In the genomic region with DNA sequence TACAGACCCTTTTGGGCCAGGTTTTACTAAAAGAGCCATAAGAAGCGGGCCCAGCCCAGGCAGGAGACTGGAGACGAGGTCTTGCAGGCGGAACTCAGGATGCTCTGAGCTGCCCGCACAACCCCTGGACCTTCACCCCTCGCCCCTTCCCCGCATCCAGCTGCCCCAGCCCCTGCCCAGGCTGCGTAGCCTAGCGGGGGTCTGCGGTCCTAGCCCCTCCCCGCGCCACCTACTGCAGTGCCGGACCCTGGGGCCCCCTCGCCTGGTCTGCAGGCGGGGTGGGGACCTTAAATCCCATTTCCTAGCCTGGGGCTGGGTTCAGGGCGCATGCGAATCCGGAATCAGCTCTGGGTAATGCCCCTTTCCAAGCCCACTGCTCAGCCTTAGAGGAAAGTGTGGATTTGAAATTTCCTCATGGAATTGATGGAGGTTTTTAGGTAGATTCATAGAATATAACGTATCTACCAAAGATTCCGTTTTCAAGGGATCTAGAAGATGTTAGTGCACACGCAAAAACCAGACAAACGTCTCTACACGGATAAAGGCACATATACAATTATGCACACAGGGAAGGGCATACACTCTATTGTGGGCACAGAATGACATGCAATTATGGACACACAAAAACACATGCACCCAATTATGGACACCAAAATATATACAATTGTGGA, we compare ENCODE assay signal across 13 cellular contexts. TPM values are rescaled to one million over a fixed set of nuclear protein-coding genes. Genes with fewer than 3 reads are reported as not detected.
DNase-seq lines count a peak whose midpoint lies in the region; ATAC-seq and TF ChIP-seq lines count a peak whose summit lies in the region.
"Had no signal": no experiment of that assay in that cellular context is flagged by ENCODE, and none has a peak within 500 bp of the region (broad histone marks: within the 10 kb centered on the region; RNA-seq: fewer than 3 reads in every experiment).

No MANE protein-coding gene starts in this region.

- no peak for ATAC-seq in GM19324 (IDR thresholded peaks at IDR 0.05; ENCODE audit: low FRiP score, unreplicated experiment)
- ATAC-seq: activated naive CD8-positive, alpha-beta T cell treated with anti-CD3 and anti-CD28 coated beads, Interleukin-2, amount 50 U/mL, for 24 hours; esophagus mucosa had no signal

- peaks cover 27% of the 10 kb centered on the region for H3K4me1 Mint-ChIP-seq in activated naive CD4-positive, alpha-beta T cell treated with anti-CD3 and anti-CD28 coated beads, Interleukin-2, amount 10 ng/mL, durations not matched to agents 7 days and 5 days
- H3K4me1 Mint-ChIP-seq in activated naive CD4-positive, alpha-beta T cell treated with anti-CD3 and anti-CD28 coated beads for 36 hours (ENCODE audit: low read depth) = peaks cover 46% of the 10 kb centered on the region
- peaks cover 21% of the 10 kb centered on the region for H3K4me1 Mint-ChIP-seq in chondrocyte (ENCODE audit: low read depth)
- H3K4me1 Mint-ChIP-seq in type B pancreatic cell (ENCODE audit: unreplicated experiment) = peaks cover 30% of the 10 kb centered on the region

- H3K27me3 ChIP-seq in muscle layer of colon (ENCODE audit: control insufficient read depth in 1 of 2, insufficient read depth in 2 of 2, low read length in 2 of 2) = peaks cover 0 to 24% of the 10 kb centered on the region in 2 donors

- H3K36me3 ChIP-seq in muscle layer of colon (ENCODE audit: insufficient read depth, low read length) = no peaks in the 10 kb centered on the region

- intact Hi-C loops in activated naive CD4-positive, alpha-beta T cell treated with anti-CD3 and anti-CD28 coated beads for 36 hours (cut with micrococcal nuclease) = loop anchor here (5.0 to 10.0 kb wide), 4 partner anchors 34 to 1291 kb away; partner anchors contain the start of genes EVX1, HOXA11 and SNX10

- H3K27ac Mint-ChIP-seq in activated naive CD4-positive, alpha-beta T cell treated with anti-CD3 and anti-CD28 coated beads, Interleukin-2, amount 10 ng/mL, durations not matched to agents 7 days and 5 days = peak overlapping the region; percentile 52
- no peak overlapping the region for H3K27ac Mint-ChIP-seq in activated naive CD4-positive, alpha-beta T cell treated with anti-CD3 and anti-CD28 coated beads for 36 hours
- no peak overlapping the region for H3K27ac Mint-ChIP-seq in chondrocyte (ENCODE audit: unreplicated experiment)
- no peak overlapping the region for H3K27ac Mint-ChIP-seq in type B pancreatic cell
- H3K27ac Mint-ChIP-seq: activated CD4-positive, alpha-beta T cell treated with anti-CD3 and anti-CD28 coated beads, Interleukin-2, amount 10 ng/mL, durations not matched to agents 7 days and 5 days; activated naive CD8-positive, alpha-beta T cell treated with anti-CD3 and anti-CD28 coated beads, Interleukin-2, amount 50 U/mL, for 24 hours had no signal

- peak overlapping the region; percentile 86 for H3K27ac ChIP-seq in muscle layer of colon (ENCODE audit: low read depth, low read length)

- no peak for TF ChIP-seq CTCF in chondrocyte (IDR thresholded peaks at IDR 0.05)
- no peak for TF ChIP-seq CTCF in type B pancreatic cell (conservative IDR thresholded peaks at IDR 0.05)

- peaks cover 44% of the 10 kb centered on the region for H3K4me1 ChIP-seq in muscle layer of colon (ENCODE audit: insufficient read depth, low read length)

- no peak for DNase-seq in activated naive CD4-positive, alpha-beta T cell treated with anti-CD3 and anti-CD28 coated beads, Interleukin-2, amount 10 ng/mL, durations not matched to agents 7 days and 5 days
- DNase-seq in activated naive CD4-positive, alpha-beta T cell treated with anti-CD3 and anti-CD28 coated beads for 36 hours = no peak
- DNase-seq in chondrocyte (ENCODE audit: low spot score) (peak; percentile 74), type B pancreatic cell (ENCODE audit: extremely low spot score, unreplicated experiment) (no peak), NCI-H526 treated with DMSO at 0.1 percent for 48 hours (lab: John Stamatoyannopoulos, UW) (no peak), inferior parietal cortex (ENCODE audit: extremely low spot score) (no peak)
- DNase-seq: activated CD4-positive, alpha-beta T cell treated with anti-CD3 and anti-CD28 coated beads, Interleukin-2, amount 10 ng/mL, durations not matched to agents 7 days and 5 days; activated naive CD8-positive, alpha-beta T cell treated with anti-CD3 and anti-CD28 coated beads, Interleukin-2, amount 50 U/mL, for 24 hours; NCI-H2081; SHP77 had no signal

- peak overlapping the region; percentile 80 for H3K9ac ChIP-seq in muscle layer of colon (ENCODE audit: low read length)

- peak overlapping the region; percentile 85 to 92 for H3K4me3 ChIP-seq in muscle layer of colon (ENCODE audit: low read depth in 1 of 2, low read length in 2 of 2)

- peaks cover 100% of the 10 kb centered on the region for H3K27me3 Mint-ChIP-seq in activated naive CD4-positive, alpha-beta T cell treated with anti-CD3 and anti-CD28 coated beads, Interleukin-2, amount 10 ng/mL, durations not matched to agents 7 days and 5 days
- peaks cover 89% of the 10 kb centered on the region for H3K27me3 Mint-ChIP-seq in activated naive CD4-positive, alpha-beta T cell treated with anti-CD3 and anti-CD28 coated beads for 36 hours (ENCODE audit: low read depth)
- H3K27me3 Mint-ChIP-seq in chondrocyte (ENCODE audit: low read depth) (peaks cover 87% of the 10 kb centered on the region), type B pancreatic cell (peaks cover 89% of the 10 kb centered on the region)

- H3K9me3 ChIP-seq in muscle layer of colon (ENCODE audit: low read length) = no peaks in the 10 kb centered on the region

- peaks cover 1% of the 10 kb centered on the region for H3K9me3 Mint-ChIP-seq in activated naive CD4-positive, alpha-beta T cell treated with anti-CD3 and anti-CD28 coated beads, Interleukin-2, amount 10 ng/mL, durations not matched to agents 7 days and 5 days
- no peaks in the 10 kb centered on the region for H3K9me3 Mint-ChIP-seq in activated naive CD4-positive, alpha-beta T cell treated with anti-CD3 and anti-CD28 coated beads for 36 hours
- H3K9me3 Mint-ChIP-seq in chondrocyte (ENCODE audit: low read depth) (no peaks in the 10 kb centered on the region), type B pancreatic cell (no peaks in the 10 kb centered on the region)
- H3K9me3 Mint-ChIP-seq: activated CD4-positive, alpha-beta T cell treated with anti-CD3 and anti-CD28 coated beads, Interleukin-2, amount 10 ng/mL, durations not matched to agents 7 days and 5 days; activated naive CD8-positive, alpha-beta T cell treated with anti-CD3 and anti-CD28 coated beads, Interleukin-2, amount 50 U/mL, for 24 hours had no signal

- no peak overlapping the region for H3K4me3 Mint-ChIP-seq in activated naive CD4-positive, alpha-beta T cell treated with anti-CD3 and anti-CD28 coated beads, Interleukin-2, amount 10 ng/mL, durations not matched to agents 7 days and 5 days
- H3K4me3 Mint-ChIP-seq in activated naive CD4-positive, alpha-beta T cell treated with anti-CD3 and anti-CD28 coated beads for 36 hours = no peak overlapping the region
- H3K4me3 Mint-ChIP-seq in chondrocyte (ENCODE audit: unreplicated experiment) (no peak overlapping the region), type B pancreatic cell (peak overlapping the region; percentile 91)
- H3K4me3 Mint-ChIP-seq: activated CD4-positive, alpha-beta T cell treated with anti-CD3 and anti-CD28 coated beads, Interleukin-2, amount 10 ng/mL, durations not matched to agents 7 days and 5 days; activated naive CD8-positive, alpha-beta T cell treated with anti-CD3 and anti-CD28 coated beads, Interleukin-2, amount 50 U/mL, for 24 hours had no signal

- CTCF ChIA-PET in activated naive CD4-positive, alpha-beta T cell treated with anti-CD3 and anti-CD28 coated beads, Interleukin-2, amount 10 ng/mL, durations not matched to agents 7 days and 5 days (lab: Charles Lee) = interaction anchor here (1.0 kb wide), 1 partner anchor 56 kb away, joined by 4 read pairs; no protein-coding TSS in a partner anchor
- CTCF ChIA-PET in activated naive CD4-positive, alpha-beta T cell treated with anti-CD3 and anti-CD28 coated beads for 36 hours (lab: Charles Lee) = interaction anchor here (1.1 to 1.6 kb wide), 2 partner anchors 8 to 466 kb away, joined by 3 read pairs; no protein-coding TSS in a partner anchor

- peaks cover 1% of the 10 kb centered on the region for H3K36me3 Mint-ChIP-seq in activated naive CD4-positive, alpha-beta T cell treated with anti-CD3 and anti-CD28 coated beads, Interleukin-2, amount 10 ng/mL, durations not matched to agents 7 days and 5 days
- no peaks in the 10 kb centered on the region for H3K36me3 Mint-ChIP-seq in activated naive CD4-positive, alpha-beta T cell treated with anti-CD3 and anti-CD28 coated beads for 36 hours (ENCODE audit: low read depth)
- H3K36me3 Mint-ChIP-seq in chondrocyte (ENCODE audit: low read depth) (peaks cover 3% of the 10 kb centered on the region), type B pancreatic cell (peaks cover 10% of the 10 kb centered on the region)

RNA-seq across cellular contexts. Expression of gene HOXA3, which starts 0.6 kb away (rescaled TPM):
- total RNA-seq in activated naive CD4-positive, alpha-beta T cell treated with anti-CD3 and anti-CD28 coated beads for 36 hours = not detected
- total RNA-seq in chondrocyte = 9.3 to 12.1 TPM in 2 of 3 replicates, not detected in the other
- 40.5 and 92.8 TPM in 2 replicates for total RNA-seq in type B pancreatic cell (ENCODE audit: low replicate concordance)
- total RNA-seq: activated CD4-positive, alpha-beta T cell treated with anti-CD3 and anti-CD28 coated beads, Interleukin-2, amount 10 ng/mL, durations not matched to agents 7 days and 5 days had no signal

RNA-seq across cellular contexts. Expression of gene HOXA7, which starts 3.5 kb away (rescaled TPM):
- total RNA-seq in activated naive CD4-positive, alpha-beta T cell treated with anti-CD3 and anti-CD28 coated beads for 36 hours = not detected
- total RNA-seq in chondrocyte (not detected in 3 replicates), type B pancreatic cell (ENCODE audit: low replicate concordance) (3.2 and 6.2 TPM in 2 replicates)
- total RNA-seq: activated CD4-positive, alpha-beta T cell treated with anti-CD3 and anti-CD28 coated beads, Interleukin-2, amount 10 ng/mL, durations not matched to agents 7 days and 5 days had no signal

RNA-seq across cellular contexts. Expression of gene HOXA6, which starts 5.4 kb away (rescaled TPM):
- total RNA-seq in activated naive CD4-positive, alpha-beta T cell treated with anti-CD3 and anti-CD28 coated beads for 36 hours = not detected
- total RNA-seq in chondrocyte (not detected in 3 replicates), type B pancreatic cell (ENCODE audit: low replicate concordance) (4.2 and 10.9 TPM in 2 replicates)
- total RNA-seq: activated CD4-positive, alpha-beta T cell treated with anti-CD3 and anti-CD28 coated beads, Interleukin-2, amount 10 ng/mL, durations not matched to agents 7 days and 5 days had no signal

RNA-seq across cellular contexts. Expression of gene HOXA5, which starts 9.5 kb away (rescaled TPM):
- total RNA-seq in activated naive CD4-positive, alpha-beta T cell treated with anti-CD3 and anti-CD28 coated beads for 36 hours = not detected
- total RNA-seq in chondrocyte = not detected in 3 replicates
- 55.0 and 77.7 TPM in 2 replicates for total RNA-seq in type B pancreatic cell (ENCODE audit: low replicate concordance)
- total RNA-seq: activated CD4-positive, alpha-beta T cell treated with anti-CD3 and anti-CD28 coated beads, Interleukin-2, amount 10 ng/mL, durations not matched to agents 7 days and 5 days had no signal

RNA-seq across cellular contexts. Expression of gene HOXA9, which starts 12.4 kb away (rescaled TPM):
- total RNA-seq in activated naive CD4-positive, alpha-beta T cell treated with anti-CD3 and anti-CD28 coated beads for 36 hours = not detected
- not detected in 3 replicates for total RNA-seq in chondrocyte
- total RNA-seq in type B pancreatic cell (ENCODE audit: low replicate concordance) = 0.67 and 4.1 TPM in 2 replicates
- total RNA-seq: activated CD4-positive, alpha-beta T cell treated with anti-CD3 and anti-CD28 coated beads, Interleukin-2, amount 10 ng/mL, durations not matched to agents 7 days and 5 days had no signal
